Comparison of ENCODE assay signal across 1 cellular context in the genomic region with DNA sequence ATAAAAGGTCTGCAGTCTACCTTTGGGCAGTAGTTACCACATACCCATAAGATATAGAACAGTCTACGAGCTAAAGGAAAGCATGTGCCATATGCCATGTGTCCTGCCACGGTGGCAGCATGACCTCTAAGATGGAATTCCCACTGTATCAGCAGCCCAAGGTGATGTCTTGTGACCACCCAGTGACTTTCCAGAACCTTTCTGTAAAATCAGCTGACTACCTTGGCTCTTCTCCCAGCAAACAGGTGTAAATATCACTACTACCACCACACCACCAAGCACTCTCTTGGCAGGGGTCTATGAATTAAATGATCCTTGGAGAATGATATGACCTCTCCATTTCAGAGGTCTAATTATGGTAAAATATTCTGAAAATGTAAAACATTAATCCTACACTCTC.
TF ChIP-seq lines count a peak whose summit lies in the region.

No MANE protein-coding gene starts in this region.

TF ChIP-seq in H1, 55 proteins besides CTCF, POLR2A, EP300 and RAD21:
- TF ChIP-seq POLR2AphosphoS5 (IDR thresholded peaks at IDR 0.05; ENCODE audit: low read depth, low read length) (no peak), KDM5A (IDR thresholded peaks at IDR 0.05; ENCODE audit: low read length) (no peak), MAFK (IDR thresholded peaks at IDR 0.05; ENCODE audit: low read depth, low read length) (no peak), CREB1 (IDR thresholded peaks at IDR 0.05) (no peak), SIN3A (conservative IDR thresholded peaks at IDR 0.05 in 1 of 2, IDR thresholded peaks at IDR 0.05 in 1 of 2; ENCODE audit: low read depth in 1 of 2, low read length in 2 of 2) (no peak), CHD2 (IDR thresholded peaks at IDR 0.05; ENCODE audit: low read length) (no peak), SP1 (IDR thresholded peaks at IDR 0.05; ENCODE audit: low read depth, low read length) (no peak), RNF2 (IDR thresholded peaks at IDR 0.05; ENCODE audit: borderline replicate concordance, low read depth, low read length, missing control alignments, poor library complexity, severe bottlenecking) (no peak), SP4 (IDR thresholded peaks at IDR 0.05; ENCODE audit: low read length) (no peak), POU5F1 (IDR thresholded peaks at IDR 0.05; ENCODE audit: low read depth, low read length) (no peak), CBX8 (IDR thresholded peaks at IDR 0.05; ENCODE audit: borderline replicate concordance, low read depth, low read length) (no peak), BRCA1 (IDR thresholded peaks at IDR 0.05; ENCODE audit: low read depth, low read length) (no peak), BACH1 (IDR thresholded peaks at IDR 0.05; ENCODE audit: low read length) (no peak), TBP (IDR thresholded peaks at IDR 0.05; ENCODE audit: low read depth, low read length) (no peak)
- TF ChIP-seq, protein P1, sequence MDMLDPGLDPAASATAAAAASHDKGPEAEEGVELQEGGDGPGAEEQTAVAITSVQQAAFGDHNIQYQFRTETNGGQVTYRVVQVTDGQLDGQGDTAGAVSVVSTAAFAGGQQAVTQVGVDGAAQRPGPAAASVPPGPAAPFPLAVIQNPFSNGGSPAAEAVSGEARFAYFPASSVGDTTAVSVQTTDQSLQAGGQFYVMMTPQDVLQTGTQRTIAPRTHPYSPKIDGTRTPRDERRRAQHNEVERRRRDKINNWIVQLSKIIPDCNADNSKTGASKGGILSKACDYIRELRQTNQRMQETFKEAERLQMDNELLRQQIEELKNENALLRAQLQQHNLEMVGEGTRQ (IDR thresholded peaks at IDR 0.05; ENCODE audit: low read length), result no peak
- TF ChIP-seq, protein P2, sequence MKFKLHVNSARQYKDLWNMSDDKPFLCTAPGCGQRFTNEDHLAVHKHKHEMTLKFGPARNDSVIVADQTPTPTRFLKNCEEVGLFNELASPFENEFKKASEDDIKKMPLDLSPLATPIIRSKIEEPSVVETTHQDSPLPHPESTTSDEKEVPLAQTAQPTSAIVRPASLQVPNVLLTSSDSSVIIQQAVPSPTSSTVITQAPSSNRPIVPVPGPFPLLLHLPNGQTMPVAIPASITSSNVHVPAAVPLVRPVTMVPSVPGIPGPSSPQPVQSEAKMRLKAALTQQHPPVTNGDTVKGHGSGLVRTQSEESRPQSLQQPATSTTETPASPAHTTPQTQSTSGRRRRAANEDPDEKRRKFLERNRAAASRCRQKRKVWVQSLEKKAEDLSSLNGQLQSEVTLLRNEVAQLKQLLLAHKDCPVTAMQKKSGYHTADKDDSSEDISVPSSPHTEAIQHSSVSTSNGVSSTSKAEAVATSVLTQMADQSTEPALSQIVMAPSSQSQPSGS (IDR thresholded peaks at IDR 0.05; ENCODE audit: low read length), result no peak
- TF ChIP-seq, protein P3, sequence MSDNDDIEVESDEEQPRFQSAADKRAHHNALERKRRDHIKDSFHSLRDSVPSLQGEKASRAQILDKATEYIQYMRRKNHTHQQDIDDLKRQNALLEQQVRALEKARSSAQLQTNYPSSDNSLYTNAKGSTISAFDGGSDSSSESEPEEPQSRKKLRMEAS (IDR thresholded peaks at IDR 0.05), result no peak
